8 cellular contexts compared by ENCODE assay signal in the genomic region with DNA sequence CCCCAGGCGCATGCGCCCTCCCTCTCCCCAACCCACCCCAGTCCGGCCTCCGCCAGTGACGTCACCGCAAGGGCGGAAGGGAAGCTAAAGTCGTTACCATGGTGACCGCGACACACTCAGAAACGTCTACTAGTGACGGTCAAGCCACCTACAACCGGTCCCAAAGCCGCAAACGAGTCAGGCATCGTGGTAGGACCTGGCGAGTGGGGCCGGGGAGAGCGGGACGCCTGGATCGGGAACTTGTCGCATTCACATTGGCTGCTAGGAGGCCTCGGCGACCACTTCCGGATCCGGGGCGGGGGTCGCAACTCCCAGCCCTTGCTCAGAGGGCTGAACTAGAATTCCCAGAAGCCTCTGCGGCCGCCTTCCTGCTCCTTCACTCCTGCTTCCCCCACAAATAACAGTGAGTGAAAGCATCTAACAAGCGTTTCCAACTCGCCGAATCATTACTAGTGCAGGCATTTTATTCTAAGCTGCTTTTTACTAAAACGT. TPM values are rescaled to one million over a fixed set of nuclear protein-coding genes. Genes with fewer than 3 reads are reported as not detected.
DNase-seq lines count a peak whose midpoint lies in the region; ATAC-seq and TF ChIP-seq lines count a peak whose summit lies in the region.

A gene with protein sequence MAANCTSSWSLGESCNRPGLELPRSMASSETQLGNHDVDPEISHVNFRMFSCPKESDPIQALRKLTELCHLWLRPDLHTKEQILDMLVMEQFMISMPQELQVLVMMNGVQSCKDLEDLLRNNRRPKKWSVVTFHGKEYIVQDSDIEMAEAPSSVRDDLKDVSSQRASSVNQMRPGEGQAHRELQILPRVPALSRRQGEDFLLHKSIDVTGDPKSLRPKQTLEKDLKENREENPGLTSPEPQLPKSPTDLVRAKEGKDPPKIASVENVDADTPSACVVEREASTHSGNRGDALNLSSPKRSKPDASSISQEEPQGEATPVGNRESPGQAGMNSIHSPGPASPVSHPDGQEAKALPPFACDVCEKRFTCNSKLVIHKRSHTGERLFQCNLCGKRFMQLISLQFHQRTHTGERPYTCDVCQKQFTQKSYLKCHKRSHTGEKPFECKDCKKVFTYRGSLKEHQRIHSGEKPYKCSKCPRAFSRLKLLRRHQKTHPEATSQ (minus strand): TSS at position 256 of the 492 bp plus-strand sequence. CDS start 89,793 bp downstream, outside the sequence.

- peak within 1 kb of the TSS; percentile 89 for H3K4me3 Mint-ChIP-seq in activated naive CD4-positive, alpha-beta T cell treated with anti-CD3 and anti-CD28 coated beads, Interleukin-2, amount 10 ng/mL, durations not matched to agents 7 days and 5 days

- peak within 1 kb of the TSS; percentile 75 for H3K4me3 ChIP-seq in GM08714 (ENCODE audit: low read length)
- H3K4me3 ChIP-seq in SK-N-MC, result peak within 1 kb of the TSS; percentile 99
- H3K4me3 ChIP-seq in gastroesophageal sphincter, result peak within 1 kb of the TSS; percentile 69 to 76
- peak within 1 kb of the TSS; percentile 83 to 91 for H3K4me3 ChIP-seq in neutrophil (ENCODE audit: low read depth in 1 of 2, low read length in 1 of 2)

- H3K4me1 Mint-ChIP-seq in activated naive CD4-positive, alpha-beta T cell treated with anti-CD3 and anti-CD28 coated beads, Interleukin-2, amount 10 ng/mL, durations not matched to agents 7 days and 5 days, result peaks cover 39% of the 10 kb centered on the region

- 0% methylated on average over 6 of the region's 34 CpGs; no CpG with 5 or more reads in 1 of the 2 donors for WGBS in gastroesophageal sphincter (ENCODE audit: low coverage in 1 of 2), 2 donors

- H3K9me3 Mint-ChIP-seq in activated naive CD4-positive, alpha-beta T cell treated with anti-CD3 and anti-CD28 coated beads, Interleukin-2, amount 10 ng/mL, durations not matched to agents 7 days and 5 days, result no peaks in the 10 kb centered on the region

- H3K9ac ChIP-seq in SK-N-MC (ENCODE audit: insufficient read length), result peak within 1 kb of the TSS; percentile 99

- H3K9me3 ChIP-seq in SK-N-MC (ENCODE audit: low read depth, low read length) (no peaks in the 10 kb centered on the region), gastroesophageal sphincter (no peaks in the 10 kb centered on the region), neutrophil (no peaks in the 10 kb centered on the region)

- H3K4me1 ChIP-seq in gastroesophageal sphincter, result peaks cover 0 to 30% (median 0%) of the 10 kb centered on the region in 3 donors
- H3K4me1 ChIP-seq in neutrophil (ENCODE audit: control insufficient read depth in 1 of 2, insufficient read depth in 1 of 2, low read depth in 1 of 2, low read length in 1 of 2), result peaks cover 43 to 51% of the 10 kb centered on the region in 2 experiments

- H3K27me3 Mint-ChIP-seq in activated naive CD4-positive, alpha-beta T cell treated with anti-CD3 and anti-CD28 coated beads, Interleukin-2, amount 10 ng/mL, durations not matched to agents 7 days and 5 days, result no peaks in the 10 kb centered on the region

- H3K27me3 ChIP-seq in gastroesophageal sphincter (no peaks in the 10 kb centered on the region), neutrophil (no peaks in the 10 kb centered on the region)

- H3K27ac Mint-ChIP-seq in activated naive CD4-positive, alpha-beta T cell treated with anti-CD3 and anti-CD28 coated beads, Interleukin-2, amount 10 ng/mL, durations not matched to agents 7 days and 5 days, result peak within 1 kb of the TSS; percentile 99

- TF ChIP-seq POLR2A in gastroesophageal sphincter (IDR thresholded peaks at IDR 0.05), result peak; percentile 37 to 42

- H3K27ac ChIP-seq in SK-N-MC (peak within 1 kb of the TSS; percentile 97), gastroesophageal sphincter (peak within 1 kb of the TSS; percentile 87 to 98 (median 97)), neutrophil (peak within 1 kb of the TSS; percentile 97), substantia nigra (ENCODE audit: low read depth, low read length, poor library complexity, severe bottlenecking) (peak within 1 kb of the TSS; percentile 98)

- CTCF ChIA-PET in activated naive CD4-positive, alpha-beta T cell treated with anti-CD3 and anti-CD28 coated beads, Interleukin-2, amount 10 ng/mL, durations not matched to agents 7 days and 5 days (lab: Charles Lee), result no interaction called here

- no peak for TF ChIP-seq EP300 in gastroesophageal sphincter (IDR thresholded peaks at IDR 0.05)

- TF ChIP-seq CTCF in gastroesophageal sphincter (IDR thresholded peaks at IDR 0.05), result no peak
- no peak for TF ChIP-seq CTCF in neutrophil (IDR thresholded peaks at IDR 0.05)

- DNase-seq in NCI-H1048 (lab: John Stamatoyannopoulos, UW) (peak; percentile 81), SK-N-MC (ENCODE audit: low read depth, low spot score) (peak; percentile 70), substantia nigra (lab: John Stamatoyannopoulos, UW) (peak; percentile 85 to 100 (median 98))
- DNase-seq in activated naive CD4-positive, alpha-beta T cell treated with anti-CD3 and anti-CD28 coated beads, Interleukin-2, amount 10 ng/mL, durations not matched to agents 7 days and 5 days, result peak; percentile 97

- peak; percentile 64 for ATAC-seq in HG02588 (IDR thresholded peaks at IDR 0.05; ENCODE audit: unreplicated experiment)
- ATAC-seq in gastroesophageal sphincter, result peak; percentile 93

- H3K36me3 Mint-ChIP-seq in activated naive CD4-positive, alpha-beta T cell treated with anti-CD3 and anti-CD28 coated beads, Interleukin-2, amount 10 ng/mL, durations not matched to agents 7 days and 5 days, result peaks cover 18% of the 10 kb centered on the region

- H3K36me3 ChIP-seq in SK-N-MC (ENCODE audit: insufficient read depth, low read length) (peaks cover 5% of the 10 kb centered on the region; the same call in 1 of the 2 replicates), gastroesophageal sphincter (peaks cover 0 to 27% of the 10 kb centered on the region in 2 donors), neutrophil (no peaks in the 10 kb centered on the region)

RNA-seq across cellular contexts. Expression of the gene that starts here (rescaled TPM):
- 1 to 10 TPM; 3.0 to 6.3 (median 4.0) TPM for total RNA-seq in gastroesophageal sphincter

Comparison
In these comparisons a context has a peak if more than half of its experiments do, and no peak if none do; other contexts are left out.
1. Peak in every context shown above with its lines: DNase-seq, ATAC-seq, H3K4me3 ChIP-seq and H3K27ac ChIP-seq.